ENCODE assay signal across 18 cellular contexts in the genomic region with DNA sequence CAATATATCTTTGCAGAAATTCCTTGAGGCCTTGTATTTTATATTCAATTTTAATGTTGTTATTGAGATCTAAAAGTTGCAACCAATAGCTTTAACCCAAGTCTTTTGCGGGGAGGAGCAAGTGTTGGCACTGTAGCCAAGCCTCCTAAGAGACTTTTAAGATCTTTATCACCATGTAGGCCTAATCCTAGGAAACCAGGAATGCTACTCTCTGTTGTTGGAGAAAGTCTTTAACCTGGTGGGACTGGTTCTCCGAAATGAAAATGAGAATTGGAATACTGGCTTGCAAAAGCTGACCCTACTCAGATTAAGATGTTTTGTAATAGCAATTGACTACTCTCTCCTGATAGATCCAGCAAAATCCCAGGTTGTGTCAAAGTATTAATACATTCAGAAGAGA.
"Had no signal": no experiment of that assay in that cellular context is flagged by ENCODE, and none has a peak within 500 bp of the region (broad histone marks: within the 10 kb centered on the region; RNA-seq: fewer than 3 reads in every experiment).

No MANE protein-coding gene starts in this region.

- DNase-seq: KBM-7, MM.1S, NCI-H1092 treated with DMSO at 0.1 percent for 48 hours, NCI-H1436, NCI-H187, NCI-H2029, NCI-H2081 treated with DMSO at 0.1 percent for 48 hours, NCI-H2171, NCI-H226, NCI-H446, NCI-H510A, NCI-H524 treated with DMSO at 0.1 percent for 48 hours, NCI-H69, NCI-H774, Right ventricle myocardium superior, RPMI8226, SIG-M5 had no signal

- H3K27ac ChIP-seq: HL-60 had no signal
